ENCODE assay signal across 1 cellular context in genomic region chr1:119367332-119368124, GRCh38.
TF ChIP-seq lines count a peak whose summit lies in the region.

No MANE protein-coding gene starts in this region.

TF ChIP-seq in HepG2, 621 proteins besides CTCF, POLR2A, EP300 and RAD21 (continued from another document):
- peak; percentile 27; the same call in 1 of the 2 replicates for TF ChIP-seq PITX1 (CRISPR knock-in tag; IDR thresholded peaks at IDR 0.05)
